9 cellular contexts compared by ENCODE assay signal in the genomic region with DNA sequence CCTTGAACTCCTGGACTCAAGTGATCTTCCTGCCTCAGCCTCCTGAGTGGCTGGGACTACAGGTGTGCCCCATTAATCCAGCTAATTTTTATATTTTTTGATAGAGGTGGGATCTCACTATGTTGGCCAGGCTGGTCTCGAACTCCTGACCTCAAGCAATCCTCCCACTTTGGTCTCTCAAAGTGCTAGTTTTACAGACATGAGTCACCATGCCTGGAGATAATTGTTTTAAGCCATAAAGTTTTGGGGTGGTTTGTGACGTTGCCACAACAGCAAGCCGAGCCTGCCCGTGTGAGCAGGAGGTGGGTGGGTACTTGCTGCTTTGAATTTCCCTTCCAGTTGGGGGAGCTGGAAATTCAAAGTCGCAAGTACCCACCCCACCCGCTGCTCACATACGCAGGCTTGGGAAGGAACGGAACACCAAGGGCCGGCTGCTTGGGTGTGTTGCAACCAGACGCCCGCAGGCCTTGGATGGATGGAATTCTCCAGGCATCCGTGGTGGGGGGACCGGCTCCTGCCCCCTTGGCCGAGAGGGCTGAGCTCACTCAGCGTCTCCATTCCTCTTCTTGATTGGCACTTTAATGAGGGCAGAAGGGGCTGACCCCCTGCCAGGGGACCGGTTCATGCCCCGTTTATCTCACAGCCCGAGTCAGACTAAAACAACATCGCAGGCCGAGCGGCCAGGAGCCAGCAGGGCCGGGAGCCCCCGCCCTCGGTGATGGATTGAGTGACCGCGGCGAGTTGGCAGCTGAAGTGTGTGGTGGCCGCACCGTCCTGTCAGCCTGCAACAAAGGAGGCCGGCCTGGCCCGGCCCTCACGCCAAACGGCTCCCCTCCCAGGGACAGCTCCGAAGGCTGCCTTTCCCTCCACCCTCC.
DNase-seq lines count a peak whose midpoint lies in the region; ATAC-seq and TF ChIP-seq lines count a peak whose summit lies in the region.
"Had no signal": no experiment of that assay in that cellular context is flagged by ENCODE, and none has a peak within 500 bp of the region (broad histone marks: within the 10 kb centered on the region; RNA-seq: fewer than 3 reads in every experiment).

No MANE protein-coding gene starts in this region.

- H3K9me3 ChIP-seq in left lung (peaks cover 0 to 12% of the 10 kb centered on the region in 2 donors), A673 (ENCODE audit: low read depth, low read length, poor library complexity, severe bottlenecking) (no peaks in the 10 kb centered on the region), T-helper 17 cell (ENCODE audit: control insufficient read depth, low read length, poor library complexity, severe bottlenecking) (no peaks in the 10 kb centered on the region)

- no peak overlapping the region for H3K27ac Mint-ChIP-seq in T-helper 17 cell

- TF ChIP-seq CTCF in left lung (IDR thresholded peaks at IDR 0.05) (no peak), A673 (conservative IDR thresholded peaks at IDR 0.05; ENCODE audit: low read depth, low read length) (no peak)

- intact Hi-C loops in left lung (cut with DNase I): no loop called here
- intact Hi-C loops in A673 (cut with micrococcal nuclease; ENCODE audit: unreplicated experiment): no loop called here

- peaks cover 6% of the 10 kb centered on the region for H3K36me3 Mint-ChIP-seq in T-helper 17 cell (ENCODE audit: low read depth)

- no peaks in the 10 kb centered on the region for H3K36me3 ChIP-seq in left lung
- H3K36me3 ChIP-seq in A673 (ENCODE audit: insufficient read depth, low read length, poor library complexity, severe bottlenecking): no peaks in the 10 kb centered on the region

- H3K4me3 ChIP-seq in left lung: no peak overlapping the region
- H3K4me3 ChIP-seq in A673 (ENCODE audit: low read depth, low read length, poor library complexity, severe bottlenecking): no peak overlapping the region

- no TSS peak for BruUV-seq in A673 (replicated peaks; lab: Mats Ljungman, UMichigan)

- peak overlapping the region in 1 of 2 donors; percentile 23 for H3K27ac ChIP-seq in left lung
- no peak overlapping the region for H3K27ac ChIP-seq in A673 (ENCODE audit: low read depth, low read length, poor library complexity, severe bottlenecking)

- H3K27me3 Mint-ChIP-seq in T-helper 17 cell: peaks cover 6% of the 10 kb centered on the region

- H3K27me3 ChIP-seq in left lung (no peaks in the 10 kb centered on the region), A673 (replicated peaks; ENCODE audit: insufficient read depth, low read depth, low read length, poor library complexity) (no peaks in the 10 kb centered on the region)

- POLR2A ChIA-PET in A673 (lab: Charles Lee; ENCODE audit: low non-redundant PET): no interaction called here

- CTCF ChIA-PET in A673 (lab: Charles Lee): no interaction called here

- DNase-seq in HT-29 (ENCODE audit: low spot score): peak; percentile 81
- DNase-seq in ecto neural progenitor cell (ENCODE audit: low spot score): peak; percentile 70
- DNase-seq in left lung: peak; percentile 76 to 82
- DNase-seq in stromal cell of bone marrow (ENCODE audit: low read depth): peak; percentile 87
- no peak for DNase-seq in A673 (ENCODE audit: low spot score)
- DNase-seq in stimulated activated CD4-positive, alpha-beta T cell treated with anti-CD3 and anti-CD28 coated beads, Interleukin-1b, Interleukin-23, amount 100 ng/mL, for 48 hours: no peak
- DNase-seq in T-helper 17 cell: no peak
- DNase-seq: KG1 had no signal

- H3K4me3 Mint-ChIP-seq in T-helper 17 cell: no peak overlapping the region

- H3K4me1 ChIP-seq in left lung (peaks cover 7 to 18% of the 10 kb centered on the region in 2 donors), A673 (ENCODE audit: insufficient read depth, low read length, poor library complexity, severe bottlenecking) (no peaks in the 10 kb centered on the region)

- peaks cover 5% of the 10 kb centered on the region for H3K4me1 Mint-ChIP-seq in T-helper 17 cell

- ATAC-seq in left lung (peak; percentile 78), HG02798 (IDR thresholded peaks at IDR 0.05; ENCODE audit: poor library complexity, unreplicated experiment) (no peak), T-helper 17 cell (no peak)

Comparison
In these comparisons a context has a peak if more than half of its experiments do, and no peak if none do; other contexts are left out.
1. DNase-seq: peak in HT-29 (single experiment), ecto neural progenitor cell (single experiment), left lung (2 of 2) and stromal cell of bone marrow (single experiment); none in A673 (single experiment), stimulated activated CD4-positive, alpha-beta T cell treated with anti-CD3 and anti-CD28 coated beads, Interleukin-1b, Interleukin-23, amount 100 ng/mL, for 48 hours (single experiment) and T-helper 17 cell (0 of 3).